ENCODE assay signal across 8 cellular contexts in the genomic region with DNA sequence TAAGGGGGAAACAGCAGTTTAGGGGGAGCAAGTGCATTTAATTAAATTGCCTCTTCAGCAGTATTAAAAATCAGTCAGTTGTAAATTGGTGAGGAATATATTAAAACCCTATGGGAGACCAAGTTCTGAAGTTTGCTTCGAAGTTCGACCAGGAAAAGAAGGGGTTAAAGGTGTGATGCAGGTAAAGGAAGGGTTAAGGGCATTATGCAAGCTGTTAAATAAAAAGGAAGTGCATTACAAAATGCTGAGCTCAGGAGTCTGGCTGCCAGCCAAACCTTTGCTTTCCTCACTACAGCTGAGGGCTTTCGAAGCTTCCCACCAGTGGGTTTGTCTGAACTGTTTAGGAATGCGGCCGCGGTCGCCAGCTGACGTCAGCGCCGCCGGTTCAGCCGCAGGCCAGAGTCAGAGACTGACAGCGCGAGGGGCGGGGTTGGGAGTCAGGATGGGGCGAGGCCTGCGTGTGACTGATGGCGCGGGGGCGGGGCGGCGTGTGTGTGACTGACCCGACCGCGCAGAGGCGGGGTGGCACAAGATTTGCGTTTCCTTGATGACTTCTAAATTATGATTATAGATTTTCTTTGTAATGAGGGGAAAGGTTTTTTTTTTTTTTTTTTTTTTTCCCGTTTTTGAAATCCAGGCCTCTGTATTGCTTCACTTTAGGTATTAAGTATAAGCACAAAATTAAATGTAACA.
DNase-seq lines count a peak whose midpoint lies in the region; ATAC-seq and TF ChIP-seq lines count a peak whose summit lies in the region.

No MANE protein-coding gene starts in this region.

- DNase-seq in AG04450 (ENCODE audit: low read depth, low spot score) (peak; percentile 99), NCI-H2227 (lab: John Stamatoyannopoulos, UW; ENCODE audit: unreplicated experiment) (peak; percentile 93), WERI-Rb-1 (peak; percentile 95), breast epithelium (ENCODE audit: low spot score in 2 of 2) (peak; percentile 98 to 99), gastrocnemius medialis (peak; percentile 96 to 98)

- H3K27ac ChIP-seq in AG04450 (ENCODE audit: low read depth, low read length): peak overlapping the region; percentile 91
- H3K27ac ChIP-seq in WERI-Rb-1: no peak overlapping the region
- H3K27ac ChIP-seq in breast epithelium: peak overlapping the region in 1 of 2 donors; percentile 67
- H3K27ac ChIP-seq in gastrocnemius medialis: peak overlapping the region; percentile 44 to 66 (median 56)

- TF ChIP-seq CTCF in AG04450 (IDR thresholded peaks at IDR 0.05; ENCODE audit: low read depth, low read length): no peak
- no peak for TF ChIP-seq CTCF in WERI-Rb-1 (IDR thresholded peaks at IDR 0.05; ENCODE audit: low read depth, low read length)
- no peak for TF ChIP-seq CTCF in breast epithelium (IDR thresholded peaks at IDR 0.05)
- no peak for TF ChIP-seq CTCF in gastrocnemius medialis (IDR thresholded peaks at IDR 0.05 in 4 of 5, conservative IDR thresholded peaks at IDR 0.05 in 1 of 5)

- H3K36me3 ChIP-seq in WERI-Rb-1: no peaks in the 10 kb centered on the region
- H3K36me3 ChIP-seq in breast epithelium: no peaks in the 10 kb centered on the region
- H3K36me3 ChIP-seq in gastrocnemius medialis: no peaks in the 10 kb centered on the region

- H3K4me3 ChIP-seq in AG04450 (ENCODE audit: low read depth, low read length) (peak overlapping the region; percentile 26; the same call in 1 of the 2 replicates), WERI-Rb-1 (ENCODE audit: low read depth, low read length) (peak overlapping the region; percentile 44), breast epithelium (peak overlapping the region in 2 of 3 donors; percentile 26 to 29), iPS-11a (ENCODE audit: low read depth, low read length) (peak overlapping the region; percentile 21), gastrocnemius medialis (peak overlapping the region; percentile 35 to 41 (median 36))

- TF ChIP-seq POLR2A in breast epithelium (IDR thresholded peaks at IDR 0.05): no peak
- no peak for TF ChIP-seq POLR2A in gastrocnemius medialis (IDR thresholded peaks at IDR 0.05)

- H3K27me3 ChIP-seq in AG04450 (ENCODE audit: control insufficient read depth, insufficient read depth, low read length): no peaks in the 10 kb centered on the region
- H3K27me3 ChIP-seq in WERI-Rb-1 (ENCODE audit: insufficient read depth, low read depth, severe bottlenecking): no peaks in the 10 kb centered on the region
- no peaks in the 10 kb centered on the region for H3K27me3 ChIP-seq in breast epithelium
- no peaks in the 10 kb centered on the region for H3K27me3 ChIP-seq in gastrocnemius medialis

- in situ Hi-C loops in gastrocnemius medialis (cut with MboI; ENCODE audit: low sequenced_read_pairs in 4 of 4): loop anchor here in 1 of 4 donors (25.0 kb wide), 1 partner anchor 96 kb away; no protein-coding TSS in a partner anchor

- CTCF ChIA-PET in AG04450 (lab: Charles Lee): interaction anchor here (1.1 kb wide), 1 partner anchor 77 kb away, joined by 3 read pairs; no protein-coding TSS in a partner anchor

- H3K9me3 ChIP-seq in AG04450 (ENCODE audit: control insufficient read depth, insufficient read depth, low read length) (no peaks in the 10 kb centered on the region), WERI-Rb-1 (ENCODE audit: severe bottlenecking) (no peaks in the 10 kb centered on the region), breast epithelium (no peaks in the 10 kb centered on the region), gastrocnemius medialis (no peaks in the 10 kb centered on the region)

- POLR2A ChIA-PET in AG04450 (lab: Yijun Ruan, JAX): interaction anchor here (0.6 to 2.3 kb wide), 4 partner anchors 42 to 355 kb away, joined by 3 to 21 read pairs (median 6); partner anchors contain the start of gene ZSWIM6

- H3K4me1 ChIP-seq in breast epithelium (no peaks in the 10 kb centered on the region), gastrocnemius medialis (peaks cover 10 to 18% of the 10 kb centered on the region in 2 donors)

- ATAC-seq in GM19023 (IDR thresholded peaks at IDR 0.05; ENCODE audit: unreplicated experiment) (peak; percentile 99), HG03175 (IDR thresholded peaks at IDR 0.05; ENCODE audit: unreplicated experiment) (peak; percentile 99), gastrocnemius medialis (peak; percentile 97 to 98)

- intact Hi-C loops in breast epithelium (cut with DNase I; ENCODE audit: low total_unique reads): no loop called here
- intact Hi-C loops in gastrocnemius medialis (cut with DNase I; ENCODE audit: low total_unique reads): loop anchor here (1.0 to 10.0 kb wide), 4 partner anchors 77 to 461 kb away; partner anchors contain the start of genes ERCC8, NDUFAF2 and SMIM15
